17 cellular contexts compared by ENCODE assay signal in the genomic region with DNA sequence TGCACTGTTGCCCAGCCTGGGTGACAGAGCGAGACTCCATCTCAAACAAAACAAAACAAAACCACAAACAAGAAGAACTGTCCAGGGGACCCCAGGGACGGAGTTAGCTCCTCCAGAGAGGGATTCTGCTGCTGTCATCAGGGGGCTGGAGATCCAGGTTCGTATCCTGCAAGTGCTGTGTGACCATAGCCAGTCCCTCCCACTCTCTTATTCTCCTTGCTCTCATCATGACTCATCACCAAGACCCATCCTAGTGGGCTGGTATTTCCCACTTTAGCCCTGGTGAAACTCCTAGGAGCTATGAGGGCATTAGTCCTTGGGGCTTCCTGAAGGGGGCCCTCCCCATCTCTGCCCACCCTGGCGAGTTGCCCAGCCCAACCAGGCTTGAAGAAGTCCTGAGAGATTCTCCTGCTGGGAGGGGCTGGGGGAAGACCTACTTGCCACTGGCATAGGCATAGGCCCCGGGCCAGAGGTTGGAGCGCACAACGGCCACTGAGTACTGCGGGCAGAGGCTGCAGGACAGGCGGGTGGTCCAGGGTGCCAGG. TPM values are rescaled to one million over a fixed set of nuclear protein-coding genes. Genes with fewer than 3 reads are reported as not detected.
A peak's percentile ranks its signal among the peaks of the same experiment; 100 is the strongest.
DNase-seq lines count a peak whose midpoint lies in the region; ATAC-seq and TF ChIP-seq lines count a peak whose summit lies in the region.
"Had no signal": no experiment of that assay in that cellular context is flagged by ENCODE, and none has a peak within 500 bp of the region (broad histone marks: within the 10 kb centered on the region; RNA-seq: fewer than 3 reads in every experiment).

No MANE protein-coding gene starts in this region.

- DNase-seq in ACHN (peak; percentile 34), HCEC 1CT (peak; percentile 41), adipocyte (ENCODE audit: low read depth) (peak; percentile 42), kidney epithelial cell (ENCODE audit: low read depth) (peak; percentile 65), mucosa of gallbladder (ENCODE audit: low spot score) (no peak)
- no peak for DNase-seq in activated CD4-positive, alpha-beta T cell treated with anti-CD3 and anti-CD28 coated beads for 36 hours
- DNase-seq: activated CD4-positive, alpha-beta T cell treated with anti-CD3 and anti-CD28 coated beads for 4 hours; activated gamma-delta T cell; central memory CD4-positive, alpha-beta T cell; GF-D8; naive thymus-derived CD4-positive, alpha-beta T cell; NCI-H1417; NCI-H748 treated with DMSO at 0.1 percent for 48 hours had no signal

- in situ Hi-C loops in ACHN (cut with HindIII; ENCODE audit: low pct_ligation_motif_present, low pct_unique_long_range_greater_than_20kb, low sequenced_read_pairs) = no loop called here

- intact Hi-C loops in activated CD4-positive, alpha-beta T cell treated with anti-CD3 and anti-CD28 coated beads for 36 hours (cut with DNase I, micrococcal nuclease) = no loop called here

- H3K4me1 ChIP-seq in adipocyte (ENCODE audit: control insufficient read depth, insufficient read depth, low read length) = peaks cover 12% of the 10 kb centered on the region

- H3K27me3 ChIP-seq in adipocyte (replicated peaks; ENCODE audit: control insufficient read depth, insufficient read depth, low read length) = no peaks in the 10 kb centered on the region
- H3K27me3 ChIP-seq in kidney epithelial cell (ENCODE audit: control insufficient read depth, insufficient read depth, low read length) = peaks cover 2% of the 10 kb centered on the region

- H3K36me3 Mint-ChIP-seq in activated CD4-positive, alpha-beta T cell treated with anti-CD3 and anti-CD28 coated beads for 36 hours (ENCODE audit: low read depth) = no peaks in the 10 kb centered on the region
- H3K36me3 Mint-ChIP-seq: naive thymus-derived CD4-positive, alpha-beta T cell; type B pancreatic cell had no signal

- peaks cover 4% of the 10 kb centered on the region for H3K4me1 Mint-ChIP-seq in activated CD4-positive, alpha-beta T cell treated with anti-CD3 and anti-CD28 coated beads for 36 hours

- no peaks in the 10 kb centered on the region for H3K9me3 Mint-ChIP-seq in activated CD4-positive, alpha-beta T cell treated with anti-CD3 and anti-CD28 coated beads for 36 hours (ENCODE audit: low read depth)
- H3K9me3 Mint-ChIP-seq: type B pancreatic cell had no signal

- ATAC-seq in activated CD4-positive, alpha-beta T cell treated with anti-CD3 and anti-CD28 coated beads for 36 hours = no peak
- ATAC-seq in GM19467 (IDR thresholded peaks at IDR 0.05; ENCODE audit: unreplicated experiment) (no peak), HG02970 (IDR thresholded peaks at IDR 0.05; ENCODE audit: low FRiP score, unreplicated experiment) (no peak)
- ATAC-seq: naive thymus-derived CD4-positive, alpha-beta T cell had no signal

- no peak overlapping the region for H3K9ac ChIP-seq in adipocyte (ENCODE audit: low read length)

- TF ChIP-seq CTCF in kidney epithelial cell (IDR thresholded peaks at IDR 0.05; ENCODE audit: insufficient read depth, low read length, poor library complexity, severe bottlenecking) = no peak

- H3K4me3 Mint-ChIP-seq in activated CD4-positive, alpha-beta T cell treated with anti-CD3 and anti-CD28 coated beads for 36 hours = no peak overlapping the region
- H3K4me3 Mint-ChIP-seq: naive thymus-derived CD4-positive, alpha-beta T cell; type B pancreatic cell had no signal

- H3K4me3 ChIP-seq in adipocyte (ENCODE audit: low read length) (no peak overlapping the region), kidney epithelial cell (ENCODE audit: low read depth, low read length) (no peak overlapping the region)

- no peaks in the 10 kb centered on the region for H3K9me3 ChIP-seq in adipocyte (ENCODE audit: control insufficient read depth, low read length)

- H3K36me3 ChIP-seq in adipocyte (ENCODE audit: control insufficient read depth, insufficient read depth, low read length, severe bottlenecking) (no peaks in the 10 kb centered on the region), kidney epithelial cell (ENCODE audit: control insufficient read depth, insufficient read depth, low read length) (no peaks in the 10 kb centered on the region)

- no peak overlapping the region for H3K27ac Mint-ChIP-seq in activated CD4-positive, alpha-beta T cell treated with anti-CD3 and anti-CD28 coated beads for 36 hours
- H3K27ac Mint-ChIP-seq: naive thymus-derived CD4-positive, alpha-beta T cell; type B pancreatic cell had no signal

- peaks cover 22% of the 10 kb centered on the region for H3K27me3 Mint-ChIP-seq in activated CD4-positive, alpha-beta T cell treated with anti-CD3 and anti-CD28 coated beads for 36 hours

- CTCF ChIA-PET in activated CD4-positive, alpha-beta T cell treated with anti-CD3 and anti-CD28 coated beads for 36 hours (lab: Charles Lee) = interaction anchor here (0.6 to 14.8 kb wide), 12 partner anchors 13 to 164 kb away, joined by 3 to 126 read pairs (median 7); partner anchors contain the start of genes SIX5 and SYMPK

- POLR2A ChIA-PET in activated CD4-positive, alpha-beta T cell treated with anti-CD3 and anti-CD28 coated beads for 36 hours (lab: Charles Lee) = interaction anchor here (0.7 to 1.3 kb wide), 2 partner anchors 9 to 30 kb away, joined by 4 to 6 read pairs; partner anchors contain the start of gene SIX5

RNA-seq across cellular contexts. Expression of gene DMWD, which starts 7.4 kb away (rescaled TPM):
- total RNA-seq in kidney epithelial cell (29.9 and 35.8 TPM in 2 replicates), mucosa of gallbladder (66.0 TPM)
- total RNA-seq in activated CD4-positive, alpha-beta T cell treated with anti-CD3 and anti-CD28 coated beads for 36 hours = 10 to 100 TPM; 31.1 to 35.1 TPM

RNA-seq across cellular contexts. Expression of gene RSPH6A, which starts 15.0 kb away (rescaled TPM):
- not detected in 2 replicates for total RNA-seq in kidney epithelial cell
- under 1 TPM; 0.21 to 0.23 TPM for total RNA-seq in activated CD4-positive, alpha-beta T cell treated with anti-CD3 and anti-CD28 coated beads for 36 hours
- 0.09 TPM for total RNA-seq in mucosa of gallbladder
- total RNA-seq: skeletal muscle tissue had no signal

RNA-seq across cellular contexts. Expression of gene DMPK, which starts 17.8 kb away (rescaled TPM):
- 17.7 and 17.8 TPM in 2 replicates for total RNA-seq in kidney epithelial cell
- total RNA-seq in activated CD4-positive, alpha-beta T cell treated with anti-CD3 and anti-CD28 coated beads for 36 hours = 10 to 100 TPM; 15.0 to 19.4 TPM
- 163 TPM for total RNA-seq in mucosa of gallbladder

RNA-seq across cellular contexts. Expression of gene SIX5, which starts 31.0 kb away (rescaled TPM):
- total RNA-seq in kidney epithelial cell (11.7 and 16.9 TPM in 2 replicates), mucosa of gallbladder (29.6 TPM)
- 1 to 10 TPM; 2.0 to 2.2 TPM for total RNA-seq in activated CD4-positive, alpha-beta T cell treated with anti-CD3 and anti-CD28 coated beads for 36 hours

Comparison
In these comparisons a context has a peak if more than half of its experiments do, and no peak if none do; other contexts are left out.
1. DNase-seq: peak in ACHN (single experiment), HCEC 1CT (single experiment), adipocyte (single experiment) and kidney epithelial cell (single experiment); none in activated CD4-positive, alpha-beta T cell treated with anti-CD3 and anti-CD28 coated beads for 36 hours (single experiment) and mucosa of gallbladder (single experiment).